8 cellular contexts compared by ENCODE assay signal in the genomic region with DNA sequence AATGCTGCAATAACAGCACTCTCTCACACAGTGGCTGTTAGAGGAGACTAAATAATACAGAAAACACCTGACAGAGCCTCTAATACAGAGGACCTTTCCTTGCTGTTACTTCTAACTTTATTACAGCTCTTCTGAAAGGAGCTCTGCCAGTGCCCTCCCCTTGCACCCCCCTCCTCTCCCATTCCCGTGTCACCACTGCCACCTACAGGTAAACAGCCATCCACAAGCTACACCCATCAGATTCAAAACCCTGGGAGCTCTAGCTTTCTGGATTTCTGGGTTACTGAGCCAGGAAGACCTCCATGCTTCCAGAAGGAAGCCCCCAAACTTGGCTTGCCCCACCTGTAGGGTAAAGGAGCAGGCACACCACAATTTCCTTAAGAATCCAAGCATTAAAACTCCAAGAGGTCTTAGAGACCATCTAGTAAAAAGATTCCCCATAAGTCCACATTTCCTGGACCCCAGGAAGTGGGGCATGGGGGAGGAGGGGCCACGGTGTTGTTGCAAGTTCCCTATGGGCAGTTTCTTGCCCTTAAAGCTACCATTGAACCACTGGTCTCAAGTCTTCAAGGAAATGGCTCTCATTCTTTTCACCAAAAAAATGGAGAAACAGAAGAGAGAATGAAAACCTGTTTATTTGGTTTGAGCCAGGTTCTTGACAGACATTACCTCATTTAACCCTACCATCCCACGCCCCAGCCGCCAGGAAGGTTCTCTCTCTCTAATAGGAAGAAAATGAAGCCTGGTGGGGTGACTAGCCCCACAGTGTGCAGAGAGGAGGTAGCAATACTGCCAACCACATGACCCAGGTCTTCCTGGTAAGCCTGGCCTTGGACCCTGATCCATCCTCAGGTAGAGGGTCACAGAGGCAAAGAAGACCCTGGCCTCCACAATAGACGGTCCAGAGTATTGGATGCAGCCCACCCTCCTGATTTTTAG. TPM values are rescaled to one million over a fixed set of nuclear protein-coding genes. Genes with fewer than 3 reads are reported as not detected.
DNase-seq lines count a peak whose midpoint lies in the region; ATAC-seq and TF ChIP-seq lines count a peak whose summit lies in the region.

No MANE protein-coding gene starts in this region.

- TF ChIP-seq POLR2A in esophagus muscularis mucosa (IDR thresholded peaks at IDR 0.05; ENCODE audit: low read depth), result no peak

- peaks cover 19% of the 10 kb centered on the region for H3K4me1 Mint-ChIP-seq in CD4-positive, alpha-beta T cell (ENCODE audit: low read depth)
- peaks cover 1 to 22% (median 3%) of the 10 kb centered on the region in 3 donors for H3K4me1 Mint-ChIP-seq in naive B cell

- H3K9me3 Mint-ChIP-seq in CD4-positive, alpha-beta T cell, result no peaks in the 10 kb centered on the region
- H3K9me3 Mint-ChIP-seq in naive B cell, result no peaks in the 10 kb centered on the region

- no peaks in the 10 kb centered on the region for H3K36me3 Mint-ChIP-seq in CD4-positive, alpha-beta T cell (ENCODE audit: low read depth)
- peaks cover 0 to 8% of the 10 kb centered on the region in 2 donors for H3K36me3 Mint-ChIP-seq in naive B cell

- no peak for TF ChIP-seq EP300 in esophagus muscularis mucosa (IDR thresholded peaks at IDR 0.05)

- H3K4me2 ChIP-seq in OCI-LY1 (ENCODE audit: low read length), result no peak overlapping the region

- CTCF ChIA-PET in CD4-positive, alpha-beta T cell (lab: Charles Lee), result interaction anchor here (0.6 to 1.4 kb wide), 17 partner anchors 8 to 1662 kb away, joined by 3 to 8 read pairs (median 3); a partner anchor contains a TSS

- H3F3A ChIP-seq in OCI-LY1 (ENCODE audit: insufficient read depth, low read length), result no peaks in the 10 kb centered on the region

- intact Hi-C loops in CD4-positive, alpha-beta T cell (cut with DNase I, micrococcal nuclease), result loop anchor here (1.0 to 5.0 kb wide), 5 partner anchors 53 to 423 kb away; a partner anchor contains a TSS
- intact Hi-C loops in esophagus muscularis mucosa (cut with DNase I), result loop anchor here (5.0 to 10.0 kb wide), 5 partner anchors 52 to 237 kb away; a partner anchor contains a TSS

- H3K4me1 ChIP-seq in OCI-LY1 (ENCODE audit: insufficient read depth, low read length, severe bottlenecking), result no peaks in the 10 kb centered on the region
- H3K4me1 ChIP-seq in esophagus muscularis mucosa, result peaks cover 50 to 53% (median 51%) of the 10 kb centered on the region in 4 donors

- no peak overlapping the region for H2AFZ ChIP-seq in OCI-LY1 (ENCODE audit: low read length)

- peak; percentile 44 to 66 (median 56) for DNase-seq in CD4-positive, alpha-beta T cell
- DNase-seq in HL-60 (ENCODE audit: low read depth in 1 of 2, low spot score in 1 of 2) (peak in 1 of 2 experiments; percentile 61), activated T-cell treated with anti-CD3 and anti-CD28 coated beads for 4 hours (peak; percentile 58), esophagus muscularis mucosa (ENCODE audit: extremely low spot score) (peak; percentile 94), naive B cell (peak; percentile 58)
- peak; percentile 29 to 70 (median 59) for DNase-seq in stimulated activated naive CD4-positive, alpha-beta T cell (lab: John Stamatoyannopoulos, UW)

- H3K27me3 ChIP-seq in CD4-positive, alpha-beta T cell (ENCODE audit: control insufficient read depth, insufficient read depth, low read length), result no peaks in the 10 kb centered on the region
- H3K27me3 ChIP-seq in HL-60 (ENCODE audit: insufficient read depth, poor library complexity, severe bottlenecking) (no peaks in the 10 kb centered on the region), OCI-LY1 (ENCODE audit: insufficient read depth, low read length) (no peaks in the 10 kb centered on the region; the same call in 1 of the 2 replicates), esophagus muscularis mucosa (no peaks in the 10 kb centered on the region)

- no peak overlapping the region for H3K9ac ChIP-seq in OCI-LY1 (ENCODE audit: low read length)

- peak; percentile 59 for TF ChIP-seq CTCF in CD4-positive, alpha-beta T cell (IDR thresholded peaks at IDR 0.05)
- TF ChIP-seq CTCF in HL-60 (IDR thresholded peaks at IDR 0.05; ENCODE audit: insufficient read depth, low read length) (peak; percentile 22), OCI-LY1 (IDR thresholded peaks at IDR 0.05; ENCODE audit: low read length) (peak; percentile 86), esophagus muscularis mucosa (IDR thresholded peaks at IDR 0.05) (peak; percentile 70 to 84 (median 79))

- no peak overlapping the region for H3K27ac Mint-ChIP-seq in CD4-positive, alpha-beta T cell
- H3K27ac Mint-ChIP-seq in naive B cell, result peak overlapping the region in 2 of 6 donors; percentile 15 to 51

- 35% methylated on average over 5 of the region's 5 CpGs for WGBS in esophagus muscularis mucosa

- H3K79me2 ChIP-seq in OCI-LY1 (ENCODE audit: insufficient read depth, low read length), result no peaks in the 10 kb centered on the region

- H3K27ac ChIP-seq in CD4-positive, alpha-beta T cell (ENCODE audit: low read depth, low read length), result no peak overlapping the region
- no peak overlapping the region for H3K27ac ChIP-seq in HL-60 (replicated peaks)
- no peak overlapping the region for H3K27ac ChIP-seq in OCI-LY1 (ENCODE audit: low read depth, low read length, poor library complexity, severe bottlenecking)
- H3K27ac ChIP-seq in esophagus muscularis mucosa (replicated peaks in 1 of 4), result peak overlapping the region in 3 of 4 donors; percentile 22 to 51 (median 51)

- no peaks in the 10 kb centered on the region for H3K36me3 ChIP-seq in OCI-LY1 (ENCODE audit: insufficient read depth, low read length)
- H3K36me3 ChIP-seq in esophagus muscularis mucosa, result no peaks in the 10 kb centered on the region

- POLR2A ChIA-PET in CD4-positive, alpha-beta T cell (lab: Charles Lee), result interaction anchor here (0.6 to 1.4 kb wide), 7 partner anchors 12 to 844 kb away, joined by 3 to 7 read pairs (median 3); a partner anchor contains a TSS

- H3K4me3 ChIP-seq in HL-60 (replicated peaks; ENCODE audit: insufficient read depth, low read length) (no peak overlapping the region), OCI-LY1 (ENCODE audit: low read depth, low read length, poor library complexity, severe bottlenecking) (no peak overlapping the region), esophagus muscularis mucosa (no peak overlapping the region)

- H3K9me2 ChIP-seq in OCI-LY1 (ENCODE audit: low read depth, low read length), result no peaks in the 10 kb centered on the region

- H3K27me3 Mint-ChIP-seq in CD4-positive, alpha-beta T cell, result no peaks in the 10 kb centered on the region
- H3K27me3 Mint-ChIP-seq in naive B cell, result no peaks in the 10 kb centered on the region

- no peaks in the 10 kb centered on the region for H4K20me1 ChIP-seq in OCI-LY1 (ENCODE audit: insufficient read depth, low read length)

- H3K4me3 Mint-ChIP-seq in CD4-positive, alpha-beta T cell, result no peak overlapping the region
- H3K4me3 Mint-ChIP-seq in naive B cell, result no peak overlapping the region

- no peaks in the 10 kb centered on the region for H3K9me3 ChIP-seq in CD4-positive, alpha-beta T cell (ENCODE audit: control insufficient read depth, low read length)
- H3K9me3 ChIP-seq in OCI-LY1 (ENCODE audit: low read length), result no peaks in the 10 kb centered on the region
- H3K9me3 ChIP-seq in esophagus muscularis mucosa, result no peaks in the 10 kb centered on the region

- peak; percentile 99 for ATAC-seq in CD4-positive, alpha-beta T cell (ENCODE audit: poor library complexity)
- ATAC-seq in naive B cell (ENCODE audit: low read depth in 2 of 2) (peak; percentile 78 to 85), HG03097 (IDR thresholded peaks at IDR 0.05; ENCODE audit: low FRiP score, unreplicated experiment) (no peak)

RNA-seq across cellular contexts. Expression of a gene that starts 52.8 kb away (rescaled TPM):
- total RNA-seq in CD4-positive, alpha-beta T cell, result 10 to 100 TPM; 28.5 to 30.5 TPM
- 10 to 100 TPM; 64.4 to 96.9 (median 75.0) TPM for total RNA-seq in esophagus muscularis mucosa
- polyA plus RNA-seq in naive B cell (ENCODE audit: low read depth in 6 of 6), result 1 to 10 TPM; 2.5 to 7.0 (median 3.0) TPM

RNA-seq across cellular contexts. Expression of a gene that starts 53.2 kb away (rescaled TPM):
- total RNA-seq in CD4-positive, alpha-beta T cell, result under 1 TPM in 1 of 2 experiments, not detected in 1; 0.11 TPM
- 1 to 10 TPM in 2 of 4 donors, under 1 TPM in 2; 0.71 to 4.2 (median 1.4) TPM for total RNA-seq in esophagus muscularis mucosa
- 1 to 10 TPM in 2 of 6 donors, under 1 TPM in 2, not detected in 2; 0.19 to 1.4 (median 0.85) TPM for polyA plus RNA-seq in naive B cell (ENCODE audit: low read depth in 6 of 6)

Comparison
In these comparisons a context has a peak if more than half of its experiments do, and no peak if none do; other contexts are left out.
1. H3K27ac ChIP-seq: peak in esophagus muscularis mucosa (3 of 4); none in CD4-positive, alpha-beta T cell (single experiment), HL-60 (single experiment) and OCI-LY1 (single experiment).
2. CTCF ChIP-seq: peak in every context shown above with its lines; median percentile 86 in OCI-LY1; 79 in esophagus muscularis mucosa; 59 in CD4-positive, alpha-beta T cell; 22 in HL-60.